Comparison of ENCODE assay signal across 35 cellular contexts in genomic region chr10:43795093-43795492, GRCh38.
"Had no signal": no experiment of that assay in that cellular context is flagged by ENCODE, and none has a peak within 500 bp of the region (broad histone marks: within the 10 kb centered on the region; RNA-seq: fewer than 3 reads in every experiment).

No MANE protein-coding gene starts in this region.

- ATAC-seq: activated CD4-positive, CD25-positive, alpha-beta regulatory T cell treated with anti-CD3 and anti-CD28 coated beads, Interleukin-2, amount 50 U/mL, for 24 hours; activated naive CD4-positive, alpha-beta T cell treated with anti-CD3 and anti-CD28 coated beads, Interleukin-2, amount 50 U/mL, for 72 hours; activated T-helper 17 cell treated with anti-CD3 and anti-CD28 coated beads, Interleukin-2, amount 50 U/mL, for 72 hours; effector memory CD8-positive, alpha-beta T cell; esophagus mucosa; T-helper 17 cell had no signal

- H3K4me1 Mint-ChIP-seq: activated B cell treated with CpG ODN at 0.5 μM for 24 hours; activated CD4-positive, alpha-beta memory T cell treated with anti-CD3 and anti-CD28 coated beads, Interleukin-2, amount 10 ng/mL, durations not matched to agents 7 days and 5 days had no signal

- H3K36me3 ChIP-seq: ascending aorta, breast epithelium, cardiac muscle cell, WERI-Rb-1 had no signal

- H3K27ac ChIP-seq: ascending aorta, breast epithelium, cardiac muscle cell, coronary artery, dorsolateral prefrontal cortex, epithelial cell of prostate, WERI-Rb-1 had no signal

- DNase-seq: activated B cell treated with CpG ODN at 0.5 μM for 24 hours; activated CD4-positive, alpha-beta memory T cell treated with anti-CD3 and anti-CD28 coated beads, Interleukin-2, amount 10 ng/mL, durations not matched to agents 7 days and 5 days; activated CD4-positive, alpha-beta T cell treated with anti-CD3 and anti-CD28 coated beads, Interleukin-2, amount 10 ng/mL, durations not matched to agents 7 days and 5 days; activated CD4-positive, alpha-beta T cell treated with anti-CD3 and anti-CD28 coated beads, Interleukin-2, amount 50 U/mL, for 4 hours; activated CD8-positive, alpha-beta memory T cell treated with anti-CD3 and anti-CD28 coated beads, Interleukin-2, amount 50 U/mL, for 48 hours; activated effector memory CD4-positive, alpha-beta T cell treated with Interleukin-2 at 50 U/mL for 16 hours; activated gamma-delta T cell treated with Interleukin-2 at 50 U/mL for 16 hours; activated naive CD4-positive, alpha-beta T cell treated with Interleukin-2 at 50 U/mL for 16 hours; activated naive CD8-positive, alpha-beta T cell treated with anti-CD3 and anti-CD28 coated beads, Interleukin-2, amount 10 ng/mL, durations not matched to agents 7 days and 5 days; activated T-cell treated with anti-CD3 and anti-CD28 coated beads for 4 hours; activated T-cell treated with anti-CD3 and anti-CD28 coated beads, Interleukin-2, amount 50 U/mL, for 24 hours; central memory CD4-positive, alpha-beta T cell; cerebellar nuclear complex; dorsolateral prefrontal cortex; effector memory CD8-positive, alpha-beta T cell; foreskin fibroblast; T-helper 1 cell; T-helper 17 cell; T1000; WERI-Rb-1 had no signal

- H3K36me3 Mint-ChIP-seq: brain had no signal

- H3K27me3 Mint-ChIP-seq: activated T-cell treated with anti-CD3 and anti-CD28 coated beads, Interleukin-2, amount 50 U/mL, for 24 hours had no signal

- H3K9me3 Mint-ChIP-seq: activated B cell treated with CpG ODN at 0.5 μM for 24 hours; activated CD4-positive, alpha-beta memory T cell treated with anti-CD3 and anti-CD28 coated beads, Interleukin-2, amount 10 ng/mL, durations not matched to agents 7 days and 5 days; activated CD4-positive, alpha-beta T cell treated with anti-CD3 and anti-CD28 coated beads, Interleukin-2, amount 10 ng/mL, durations not matched to agents 7 days and 5 days; activated naive CD4-positive, alpha-beta T cell treated with anti-CD3 and anti-CD28 coated beads, Interleukin-2, amount 50 U/mL, for 72 hours; activated T-cell treated with anti-CD3 and anti-CD28 coated beads, Interleukin-2, amount 50 U/mL, for 24 hours; activated T-helper 17 cell treated with anti-CD3 and anti-CD28 coated beads, Interleukin-2, amount 50 U/mL, for 72 hours; dendritic cell treated with granulocyte-macrophage colony-stimulating factor and Interleukin-4, amounts not matched to agents 40 ng/mL and 50 ng/mL, for 4 days; effector memory CD8-positive, alpha-beta T cell; T-helper 2 cell treated with Interferon-gamma antibody and Interleukin-4, amounts not matched to agents 5 μg/mL and 100 μg/mL, for 36 hours had no signal

- H3K27ac Mint-ChIP-seq: activated B cell treated with CpG ODN at 0.5 μM for 24 hours; activated CD4-positive, alpha-beta memory T cell treated with anti-CD3 and anti-CD28 coated beads, Interleukin-2, amount 10 ng/mL, durations not matched to agents 7 days and 5 days; activated CD4-positive, alpha-beta T cell treated with anti-CD3 and anti-CD28 coated beads, Interleukin-2, amount 10 ng/mL, durations not matched to agents 7 days and 5 days; activated naive CD4-positive, alpha-beta T cell treated with anti-CD3 and anti-CD28 coated beads, Interleukin-2, amount 50 U/mL, for 72 hours; activated naive CD8-positive, alpha-beta T cell treated with anti-CD3 and anti-CD28 coated beads, Interleukin-2, amount 10 ng/mL, durations not matched to agents 7 days and 5 days; activated T-cell treated with anti-CD3 and anti-CD28 coated beads, Interleukin-2, amount 50 U/mL, for 24 hours; activated T-helper 17 cell treated with anti-CD3 and anti-CD28 coated beads, Interleukin-2, amount 50 U/mL, for 72 hours; brain; dendritic cell treated with granulocyte-macrophage colony-stimulating factor and Interleukin-4, amounts not matched to agents 40 ng/mL and 50 ng/mL, for 4 days; effector memory CD8-positive, alpha-beta T cell; T-helper 17 cell; T-helper 2 cell treated with Interferon-gamma antibody and Interleukin-4, amounts not matched to agents 5 μg/mL and 100 μg/mL, for 36 hours had no signal

- H3K4me3 Mint-ChIP-seq: activated B cell treated with CpG ODN at 0.5 μM for 24 hours; activated CD4-positive, alpha-beta memory T cell treated with anti-CD3 and anti-CD28 coated beads, Interleukin-2, amount 10 ng/mL, durations not matched to agents 7 days and 5 days; activated CD4-positive, alpha-beta T cell treated with anti-CD3 and anti-CD28 coated beads, Interleukin-2, amount 10 ng/mL, durations not matched to agents 7 days and 5 days; activated naive CD8-positive, alpha-beta T cell treated with anti-CD3 and anti-CD28 coated beads, Interleukin-2, amount 10 ng/mL, durations not matched to agents 7 days and 5 days; activated T-cell treated with anti-CD3 and anti-CD28 coated beads, Interleukin-2, amount 50 U/mL, for 24 hours; activated T-helper 17 cell treated with anti-CD3 and anti-CD28 coated beads, Interleukin-2, amount 50 U/mL, for 72 hours; brain; dendritic cell treated with granulocyte-macrophage colony-stimulating factor and Interleukin-4, amounts not matched to agents 40 ng/mL and 50 ng/mL, for 4 days; effector memory CD8-positive, alpha-beta T cell; T-helper 17 cell; T-helper 2 cell treated with Interferon-gamma antibody and Interleukin-4, amounts not matched to agents 5 μg/mL and 100 μg/mL, for 36 hours had no signal

- H3K4me3 ChIP-seq: ascending aorta, breast epithelium, cardiac muscle cell, coronary artery, dorsolateral prefrontal cortex had no signal

- H3K9me3 ChIP-seq: ascending aorta, breast epithelium had no signal

- H3K27me3 ChIP-seq: ascending aorta, breast epithelium, cardiac muscle cell had no signal

- H3K4me1 ChIP-seq: breast epithelium had no signal

- FAIRE-seq: endometrium, endothelial cell of umbilical vein, frontal cortex had no signal
